ENCODE assay signal across 12 cellular contexts in the genomic region with DNA sequence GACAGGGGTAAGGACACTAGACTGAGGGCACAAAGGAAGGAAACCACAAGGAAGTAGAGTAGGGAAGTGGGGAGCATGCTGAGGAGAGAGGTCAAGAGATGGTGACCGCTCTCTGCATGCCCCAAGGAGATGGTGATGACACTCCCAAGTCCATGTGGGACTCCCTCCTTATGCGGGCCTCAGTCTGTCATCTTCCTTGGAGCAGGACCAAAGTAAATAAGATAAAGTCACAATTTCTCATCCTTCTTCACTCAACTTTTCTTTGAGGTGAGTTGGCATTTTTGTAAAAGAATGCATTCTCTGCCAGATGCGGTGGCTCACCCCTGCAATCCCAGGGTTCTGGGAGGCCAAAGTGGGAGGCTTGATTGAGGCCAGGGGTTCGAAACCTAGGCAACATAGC. TPM values are rescaled to one million over a fixed set of nuclear protein-coding genes. Genes with fewer than 3 reads are reported as not detected.
DNase-seq lines count a peak whose midpoint lies in the region; ATAC-seq, FAIRE-seq and TF ChIP-seq lines count a peak whose summit lies in the region.
"Had no signal": no experiment of that assay in that cellular context is flagged by ENCODE, and none has a peak within 500 bp of the region (broad histone marks: within the 10 kb centered on the region; RNA-seq: fewer than 3 reads in every experiment).

No MANE protein-coding gene starts in this region.

- no peaks in the 10 kb centered on the region for H3K9me3 Mint-ChIP-seq in GM23338
- no peaks in the 10 kb centered on the region for H3K9me3 Mint-ChIP-seq in activated CD8-positive, alpha-beta T cell treated with anti-CD3 and anti-CD28 coated beads, Interleukin-2, amount 10 ng/mL, durations not matched to agents 7 days and 5 days (ENCODE audit: insufficient read depth)

- peaks cover 0 to 9% (median 0%) of the 10 kb centered on the region in 11 experiments; a peak in 4 of 22 replicates for H3K36me3 ChIP-seq in BLaER1 treated with 17β-estradiol and CSF1 and Interleukin-3, amounts not matched to agents 10 nM and 100 nM
- H3K36me3 ChIP-seq in GM23338 (ENCODE audit: insufficient read depth) (no peaks in the 10 kb centered on the region), kidney (ENCODE audit: control insufficient read depth in 1 of 2, insufficient read depth in 2 of 2, low read length in 2 of 2) (no peaks in the 10 kb centered on the region)

- H3K9me2 ChIP-seq in GM23338 (ENCODE audit: insufficient read depth), result no peaks in the 10 kb centered on the region

- ATAC-seq in GM23338, result no peak
- ATAC-seq in activated CD8-positive, alpha-beta T cell treated with anti-CD3 and anti-CD28 coated beads, Interleukin-2, amount 10 ng/mL, durations not matched to agents 7 days and 5 days, result no peak

- H3K27ac Mint-ChIP-seq in GM23338, result no peak overlapping the region
- H3K27ac Mint-ChIP-seq in activated CD8-positive, alpha-beta T cell treated with anti-CD3 and anti-CD28 coated beads, Interleukin-2, amount 10 ng/mL, durations not matched to agents 7 days and 5 days, result peak overlapping the region; percentile 93

- peak overlapping the region; percentile 78 to 97 (median 87); a peak in 21 of 22 replicates for H3K4me2 ChIP-seq in BLaER1 treated with 17β-estradiol and CSF1 and Interleukin-3, amounts not matched to agents 10 nM and 100 nM
- peak overlapping the region; percentile 86 for H3K4me2 ChIP-seq in GM23338

- no peaks in the 10 kb centered on the region for H3K27me3 ChIP-seq in BLaER1 treated with 17β-estradiol and CSF1 and Interleukin-3, amounts not matched to agents 10 nM and 100 nM
- H3K27me3 ChIP-seq in GM23338 (ENCODE audit: insufficient read depth), result no peaks in the 10 kb centered on the region

- H3F3A ChIP-seq in GM23338 (replicated peaks; ENCODE audit: low read depth), result 0 out of 2 replicates have a peak, but pooled peaks cover 9% of the 10 kb centered on the region

- CTCF ChIA-PET in activated CD8-positive, alpha-beta T cell treated with anti-CD3 and anti-CD28 coated beads, Interleukin-2, amount 10 ng/mL, durations not matched to agents 7 days and 5 days (lab: Charles Lee), result interaction anchor here (1.2 to 1.6 kb wide), 3 partner anchors 45 to 534 kb away, joined by 3 to 7 read pairs (median 3); no protein-coding TSS in a partner anchor

- H3K36me3 Mint-ChIP-seq in GM23338 (ENCODE audit: low read depth), result peaks cover 15% of the 10 kb centered on the region
- peaks cover 14% of the 10 kb centered on the region for H3K36me3 Mint-ChIP-seq in activated CD8-positive, alpha-beta T cell treated with anti-CD3 and anti-CD28 coated beads, Interleukin-2, amount 10 ng/mL, durations not matched to agents 7 days and 5 days (ENCODE audit: low read depth)

- DNase-seq in GM23338 (ENCODE audit: low spot score) (no peak), kidney (no peak), NCI-H146 (lab: John Stamatoyannopoulos, UW) (no peak), EL (no peak), NCI-H345 treated with DMSO at 0.1 percent for 48 hours (lab: John Stamatoyannopoulos, UW; ENCODE audit: unreplicated experiment) (no peak)
- no peak for DNase-seq in activated CD8-positive, alpha-beta T cell treated with anti-CD3 and anti-CD28 coated beads, Interleukin-2, amount 10 ng/mL, durations not matched to agents 7 days and 5 days
- DNase-seq in activated CD8-positive, alpha-beta memory T cell treated with anti-CD3 and anti-CD28 coated beads, Interleukin-2, amount 50 U/mL, for 48 hours, result no peak
- DNase-seq: activated CD4-positive, alpha-beta T cell treated with anti-CD3 and anti-CD28 coated beads for 1 hour; NCI-H226 had no signal

- no peak overlapping the region for H3K27ac ChIP-seq in BLaER1 treated with 17β-estradiol and CSF1 and Interleukin-3, amounts not matched to agents 10 nM and 100 nM
- H3K27ac ChIP-seq in GM23338 (ENCODE audit: low read depth), result no peak overlapping the region
- peak overlapping the region in 1 of 2 donors; percentile 66 for H3K27ac ChIP-seq in kidney (ENCODE audit: low read depth in 2 of 2, low read length in 2 of 2)
- H3K27ac ChIP-seq: epithelial cell of prostate had no signal

- POLR2A ChIA-PET in activated CD8-positive, alpha-beta T cell treated with anti-CD3 and anti-CD28 coated beads, Interleukin-2, amount 10 ng/mL, durations not matched to agents 7 days and 5 days (lab: Charles Lee), result no interaction called here

- H3K27me3 Mint-ChIP-seq in GM23338 (ENCODE audit: insufficient read depth, low read depth, poor library complexity), result peaks cover 16% of the 10 kb centered on the region
- no peaks in the 10 kb centered on the region for H3K27me3 Mint-ChIP-seq in activated CD8-positive, alpha-beta T cell treated with anti-CD3 and anti-CD28 coated beads, Interleukin-2, amount 10 ng/mL, durations not matched to agents 7 days and 5 days (ENCODE audit: low read depth)

- H3K9ac ChIP-seq in BLaER1 treated with 17β-estradiol and CSF1 and Interleukin-3, amounts not matched to agents 10 nM and 100 nM, result no peak overlapping the region
- peak overlapping the region in 1 of 2 donors; percentile 29 for H3K9ac ChIP-seq in kidney (ENCODE audit: low read length in 2 of 2)

- H2AFZ ChIP-seq in GM23338, result no peak overlapping the region

- peaks cover 13% of the 10 kb centered on the region for H3K79me2 ChIP-seq in GM23338 (replicated peaks; ENCODE audit: insufficient read depth)

- peak overlapping the region; percentile 93 for H3K4me3 Mint-ChIP-seq in GM23338
- peak overlapping the region; percentile 85 for H3K4me3 Mint-ChIP-seq in activated CD8-positive, alpha-beta T cell treated with anti-CD3 and anti-CD28 coated beads, Interleukin-2, amount 10 ng/mL, durations not matched to agents 7 days and 5 days

- intact Hi-C loops in kidney (cut with DNase I), result no loop called here

- no peak for TF ChIP-seq CTCF in GM23338 (conservative IDR thresholded peaks at IDR 0.05; ENCODE audit: low read depth in 2 of 2)
- TF ChIP-seq CTCF in kidney (IDR thresholded peaks at IDR 0.05; ENCODE audit: borderline replicate concordance, extremely low read depth, insufficient read depth), result no peak

- no peaks in the 10 kb centered on the region for H3K9me3 ChIP-seq in BLaER1 treated with 17β-estradiol and CSF1 and Interleukin-3, amounts not matched to agents 10 nM and 100 nM (replicated peaks in 1 of 11)
- no peaks in the 10 kb centered on the region for H3K9me3 ChIP-seq in kidney (ENCODE audit: control insufficient read depth in 1 of 2, low read length in 2 of 2)

- peaks cover 23 to 29% (median 27%) of the 10 kb centered on the region in 10 experiments for H3K4me1 ChIP-seq in BLaER1 treated with 17β-estradiol and CSF1 and Interleukin-3, amounts not matched to agents 10 nM and 100 nM
- H3K4me1 ChIP-seq in GM23338 (ENCODE audit: insufficient read depth), result peaks cover 30% of the 10 kb centered on the region
- peaks cover 7 to 16% of the 10 kb centered on the region in 2 donors for H3K4me1 ChIP-seq in kidney (ENCODE audit: control insufficient read depth in 1 of 2, insufficient read depth in 1 of 2, low read depth in 1 of 2, low read length in 2 of 2)

- no peaks in the 10 kb centered on the region for H4K20me1 ChIP-seq in BLaER1 treated with 17β-estradiol and CSF1 and Interleukin-3, amounts not matched to agents 10 nM and 100 nM
- no peaks in the 10 kb centered on the region for H4K20me1 ChIP-seq in GM23338 (replicated peaks; ENCODE audit: insufficient read depth)

- peaks cover 22% of the 10 kb centered on the region for H3K4me1 Mint-ChIP-seq in GM23338
- H3K4me1 Mint-ChIP-seq in activated CD8-positive, alpha-beta T cell treated with anti-CD3 and anti-CD28 coated beads, Interleukin-2, amount 10 ng/mL, durations not matched to agents 7 days and 5 days (ENCODE audit: low read depth), result peaks cover 32% of the 10 kb centered on the region

- no peak overlapping the region for H3K4me3 ChIP-seq in BLaER1 treated with 17β-estradiol and CSF1 and Interleukin-3, amounts not matched to agents 10 nM and 100 nM
- H3K4me3 ChIP-seq in GM23338 (peak overlapping the region; percentile 68), kidney (ENCODE audit: low read length in 2 of 2) (peak overlapping the region; percentile 70 to 73)

- FAIRE-seq in kidney (lab: Jason Lieb, UNC), result no peak
- FAIRE-seq: small intestine had no signal

TF ChIP-seq in GM23338, 12 proteins besides CTCF, POLR2A, EP300 and RAD21 (continues in another document):
- TF ChIP-seq POLR2AphosphoS5 (IDR thresholded peaks at IDR 0.05; ENCODE audit: low read depth), result no peak
- no peak for TF ChIP-seq ZNF114 (CRISPR knock-in tag; IDR thresholded peaks at IDR 0.05)
- TF ChIP-seq, protein P1, sequence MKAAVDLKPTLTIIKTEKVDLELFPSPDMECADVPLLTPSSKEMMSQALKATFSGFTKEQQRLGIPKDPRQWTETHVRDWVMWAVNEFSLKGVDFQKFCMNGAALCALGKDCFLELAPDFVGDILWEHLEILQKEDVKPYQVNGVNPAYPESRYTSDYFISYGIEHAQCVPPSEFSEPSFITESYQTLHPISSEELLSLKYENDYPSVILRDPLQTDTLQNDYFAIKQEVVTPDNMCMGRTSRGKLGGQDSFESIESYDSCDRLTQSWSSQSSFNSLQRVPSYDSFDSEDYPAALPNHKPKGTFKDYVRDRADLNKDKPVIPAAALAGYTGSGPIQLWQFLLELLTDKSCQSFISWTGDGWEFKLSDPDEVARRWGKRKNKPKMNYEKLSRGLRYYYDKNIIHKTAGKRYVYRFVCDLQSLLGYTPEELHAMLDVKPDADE (IDR thresholded peaks at IDR 0.05), result no peak
- TF ChIP-seq NANOG (IDR thresholded peaks at IDR 0.05; ENCODE audit: borderline replicate concordance), result no peak

RNA-seq across cellular contexts. Expression of a gene that starts 33.2 kb away (rescaled TPM):
- 44.8 and 53.6 TPM in 2 replicates for total RNA-seq in GM23338 (2014; rRNA removed; shearing (Covaris generic))
- 22.2 and 23.8 TPM in 2 replicates for polyA plus RNA-seq in GM23338 (2016; fragmentation: Nextera tagmentation; extraction: Ambion mirVana)
- total RNA-seq in activated CD8-positive, alpha-beta T cell treated with anti-CD3 and anti-CD28 coated beads, Interleukin-2, amount 10 ng/mL, durations not matched to agents 7 days and 5 days, result 1 to 10 TPM; 3.0 to 3.5 TPM
- total RNA-seq in kidney, result 40.2 TPM
- polyA plus RNA-seq in kidney (ENCODE audit: insufficient read depth, low read depth, low replicate concordance), result 34.5 TPM

Comparison
In these comparisons a context has a peak if more than half of its experiments do, and no peak if none do; other contexts are left out.
1. H3K4me3 ChIP-seq: peak in GM23338 (single experiment) and kidney (2 of 2); none in BLaER1 treated with 17β-estradiol and CSF1 and Interleukin-3, amounts not matched to agents 10 nM and 100 nM (0 of 10).